1 cellular context compared by ENCODE assay signal in genomic region chrX:30992381-30992904, GRCh38.
TF ChIP-seq lines count a peak whose summit lies in the region.

No MANE protein-coding gene starts in this region.

TF ChIP-seq in SK-N-SH, 30 proteins besides CTCF, POLR2A, EP300 and RAD21 (continued from another document):
- TF ChIP-seq FOXM1 (IDR thresholded peaks at IDR 0.05; ENCODE audit: low read depth) (no peak), TCF12 (IDR thresholded peaks at IDR 0.05) (peak; percentile 63), YY1 (IDR thresholded peaks at IDR 0.05; ENCODE audit: low read depth) (no peak), SMC3 (IDR thresholded peaks at IDR 0.05; ENCODE audit: low read depth, low read length) (no peak), ELF1 (IDR thresholded peaks at IDR 0.05) (no peak), GATA2 (CRISPR knock-in tag; IDR thresholded peaks at IDR 0.05) (peak; percentile 66), REST (IDR thresholded peaks at IDR 0.05; ENCODE audit: low read depth, low read length) (no peak), RFX5 (IDR thresholded peaks at IDR 0.05; ENCODE audit: low read length) (no peak), PBX3 (IDR thresholded peaks at IDR 0.05) (peak; percentile 33), IRF3 (IDR thresholded peaks at IDR 0.05; ENCODE audit: low read depth, low read length) (no peak), POLR2AphosphoS5 (IDR thresholded peaks at IDR 0.05; ENCODE audit: low read depth, low read length) (no peak), NFIC (IDR thresholded peaks at IDR 0.05; ENCODE audit: borderline replicate concordance) (peak; percentile 53; the same call in 1 of the 2 replicates), FOSL2 (IDR thresholded peaks at IDR 0.05; ENCODE audit: borderline replicate concordance, low read depth) (no peak)
